In genomic region chr2:212863185-212863588, GRCh38 we compare ENCODE assay signal across 8 cellular contexts.
DNase-seq lines count a peak whose midpoint lies in the region; ATAC-seq and TF ChIP-seq lines count a peak whose summit lies in the region.

No MANE protein-coding gene starts in this region.

- intact Hi-C loops in gastrocnemius medialis (cut with DNase I; ENCODE audit: low total_unique reads): loop anchor here (2.0 kb wide), 1 partner anchor 294 kb away; no protein-coding TSS in a partner anchor

- DNase-seq in NCI-H524 (lab: John Stamatoyannopoulos, UW) (peak; percentile 3 to 44), NCI-H524 treated with DMSO at 0.1 percent for 48 hours (lab: John Stamatoyannopoulos, UW) (no peak), ecto neural progenitor cell (ENCODE audit: low spot score) (peak; percentile 49), gastrocnemius medialis (no peak)
- DNase-seq in stimulated activated naive CD4-positive, alpha-beta T cell treated with Interleukin-2 at 50 U/mL for 16 hours (lab: John Stamatoyannopoulos, UW): no peak

- peak in 3 of 5 experiments; percentile 32 to 36 (median 33) for TF ChIP-seq CTCF in gastrocnemius medialis (IDR thresholded peaks at IDR 0.05 in 4 of 5, conservative IDR thresholded peaks at IDR 0.05 in 1 of 5)

- peaks cover 0 to 6% (median 5%) of the 10 kb centered on the region in 3 donors for H3K9me3 ChIP-seq in gastrocnemius medialis

- in situ Hi-C loops in gastrocnemius medialis (cut with MboI; ENCODE audit: low sequenced_read_pairs in 4 of 4): no loop called here

- H3K36me3 ChIP-seq in gastrocnemius medialis: no peaks in the 10 kb centered on the region

- ATAC-seq in HG02981 (IDR thresholded peaks at IDR 0.05; ENCODE audit: unreplicated experiment) (peak; percentile 61), gastrocnemius medialis (no peak), GM18498 (IDR thresholded peaks at IDR 0.05; ENCODE audit: unreplicated experiment) (no peak)

- no peak overlapping the region for H3K27ac ChIP-seq in gastrocnemius medialis

- 0 out of 2 replicates have a peak, but pooled peaks have one; percentile 20 for TF ChIP-seq POLR2A in Raji (IDR thresholded peaks at IDR 0.05; ENCODE audit: insufficient read depth, low read depth, low read length)
- TF ChIP-seq POLR2A in gastrocnemius medialis (IDR thresholded peaks at IDR 0.05): no peak

- no peak overlapping the region for H3K4me3 ChIP-seq in gastrocnemius medialis

- no peaks in the 10 kb centered on the region for H3K4me1 ChIP-seq in gastrocnemius medialis

- H3K27me3 ChIP-seq in gastrocnemius medialis: no peaks in the 10 kb centered on the region

Comparison
In these comparisons a context has a peak if more than half of its experiments do, and no peak if none do; other contexts are left out.
1. DNase-seq: peak in NCI-H524 (2 of 2) and ecto neural progenitor cell (single experiment); none in NCI-H524 treated with DMSO at 0.1 percent for 48 hours (single experiment), gastrocnemius medialis (0 of 2) and stimulated activated naive CD4-positive, alpha-beta T cell treated with Interleukin-2 at 50 U/mL for 16 hours (single experiment).